In genomic region chr2:115086051-115086620, GRCh38 we compare ENCODE assay signal across 6 cellular contexts.
DNase-seq lines count a peak whose midpoint lies in the region; TF ChIP-seq lines count a peak whose summit lies in the region.
"Not testable (repeated sequence)": the region's sequence is repeated elsewhere in the genome, so short reads cannot be mapped to it uniquely, and the experiment has no call there.

No MANE protein-coding gene starts in this region.

- H3K14ac ChIP-seq in H9 (ENCODE audit: insufficient read depth, low read length) = not testable (repeated sequence)

- not testable (repeated sequence) for H2AFZ ChIP-seq in H9 (ENCODE audit: low read length)

- not testable (repeated sequence) for H3K4me3 ChIP-seq in HUES48 (ENCODE audit: low read depth, low read length); HUES64 (ENCODE audit: low read length); WERI-Rb-1 (ENCODE audit: low read depth, low read length)
- peak overlapping the region; percentile 36 for H3K4me3 ChIP-seq in endodermal cell (ENCODE audit: low read length)

- not testable (repeated sequence) for H3T11ph ChIP-seq in H9 (ENCODE audit: low read length)

- DNase-seq in ELF-1 (ENCODE audit: low read depth, low spot score) (peak; percentile 26), H9 (peak; percentile 36), endodermal cell (peak; percentile 46)
- not testable (repeated sequence) for DNase-seq in WERI-Rb-1

- H3K4me1 ChIP-seq in H9 (ENCODE audit: insufficient read depth, low read length); HUES64 (ENCODE audit: insufficient read depth, low read length); endodermal cell (ENCODE audit: control insufficient read depth, insufficient read depth, low read length): not testable (repeated sequence)
- peaks cover 15% of the 10 kb centered on the region; the same call in 1 of the 2 replicates for H3K4me1 ChIP-seq in HUES48 (ENCODE audit: control insufficient read depth, insufficient read depth, low read length)

- not testable (repeated sequence) for H3K36me3 ChIP-seq in HUES48 (ENCODE audit: control insufficient read depth, insufficient read depth, low read length); HUES64 (ENCODE audit: insufficient read depth, low read length); WERI-Rb-1; endodermal cell (ENCODE audit: control insufficient read depth, insufficient read depth, low read length)

- not testable (repeated sequence) for H3K9me3 ChIP-seq in H9 (ENCODE audit: control insufficient read depth, low read depth, low read length); WERI-Rb-1 (ENCODE audit: severe bottlenecking)
- peaks cover 35% of the 10 kb centered on the region for H3K9me3 ChIP-seq in HUES48 (ENCODE audit: control insufficient read depth, insufficient read depth, low read length)
- peaks cover 40% of the 10 kb centered on the region for H3K9me3 ChIP-seq in HUES64 (ENCODE audit: insufficient read depth, low read depth, low read length)
- peaks cover 53% of the 10 kb centered on the region for H3K9me3 ChIP-seq in endodermal cell (ENCODE audit: control insufficient read depth, low read length)

- H3K23ac ChIP-seq in H9 (ENCODE audit: insufficient read length, low read depth, low read length) = not testable (repeated sequence)

- no CpG with 5 or more reads among the region's 8 CpGs for WGBS in H9 (ENCODE audit: extremely low coverage, insufficient read length, low lambda C conversion rate)
- WGBS in HUES64 = 64% methylated on average over 8 of the region's 8 CpGs
- WGBS in endodermal cell (ENCODE audit: insufficient coverage in 1 of 2, insufficient read length in 1 of 2), 2 experiments = 54 to 62% methylated on average over 2 to 8 of the region's 8 CpGs

- not testable (repeated sequence) for H3K18ac ChIP-seq in H9 (ENCODE audit: insufficient read length, low read depth, low read length)

- H3K4me2 ChIP-seq in H9 (ENCODE audit: insufficient read depth, insufficient read length, low read length) = not testable (repeated sequence)

- not testable (repeated sequence) for H3K27me3 ChIP-seq in H9 (ENCODE audit: insufficient read depth, low read length); HUES48 (ENCODE audit: control insufficient read depth, insufficient read depth, low read length); HUES64 (ENCODE audit: insufficient read depth, low read length); WERI-Rb-1 (ENCODE audit: insufficient read depth, low read depth, severe bottlenecking); endodermal cell (ENCODE audit: control insufficient read depth, insufficient read depth, low read length, poor library complexity, severe bottlenecking)

- H3K23me2 ChIP-seq in H9 (ENCODE audit: insufficient read length, low read depth, low read length, poor library complexity, severe bottlenecking) = not testable (repeated sequence)

- not testable (repeated sequence) for H3K4me3 Mint-ChIP-seq in H9, endodermal cell

- H2AK5ac ChIP-seq in H9 (ENCODE audit: insufficient read length, low read length) = not testable (repeated sequence)

- not testable (repeated sequence) for H2BK20ac ChIP-seq in H9 (ENCODE audit: low read depth, low read length, poor library complexity, severe bottlenecking)

- H3K27me3 Mint-ChIP-seq in H9 (ENCODE audit: low read depth); endodermal cell (ENCODE audit: insufficient read depth): not testable (repeated sequence)

- peaks cover 26 to 29% of the 10 kb centered on the region in 2 experiments for H3K4me1 Mint-ChIP-seq in H9
- not testable (repeated sequence) for H3K4me1 Mint-ChIP-seq in endodermal cell

- not testable (repeated sequence) for H4K20me1 ChIP-seq in H9 (ENCODE audit: control insufficient read depth, insufficient read depth, insufficient read length)

- not testable (repeated sequence) for H2BK12ac ChIP-seq in H9 (ENCODE audit: insufficient read length, low read depth, low read length)

- H4K8ac ChIP-seq in H9 (replicated peaks; ENCODE audit: insufficient read length, low read depth, low read length) = not testable (repeated sequence)

- not testable (repeated sequence) for H3K27ac ChIP-seq in H9 (ENCODE audit: insufficient read length, low read depth, low read length); endodermal cell (ENCODE audit: low read depth, low read length)
- H3K27ac ChIP-seq in HUES48 (ENCODE audit: low read depth, low read length) (peak overlapping the region; percentile 77), HUES64 (ENCODE audit: low read depth, low read length) (peak overlapping the region; percentile 67; the same call in 1 of the 2 replicates), WERI-Rb-1 (peak overlapping the region; percentile 75)

- H3K27ac Mint-ChIP-seq in H9 = peak overlapping the region in 1 of 3 experiments; percentile 22; a peak in 3 of 7 replicates
- not testable (repeated sequence) for H3K27ac Mint-ChIP-seq in endodermal cell

- not testable (repeated sequence) for H2BK5ac ChIP-seq in H9 (ENCODE audit: insufficient read length, low read length)

- not testable (repeated sequence) for H2BK120ac ChIP-seq in H9 (ENCODE audit: low read depth, low read length, poor library complexity, severe bottlenecking)

- H3K56ac ChIP-seq in H9 (ENCODE audit: insufficient read length, low read depth, low read length) = not testable (repeated sequence)

- H3K9me3 Mint-ChIP-seq in H9 (peaks cover 30 to 38% of the 10 kb centered on the region in 2 experiments), endodermal cell (peaks cover 53% of the 10 kb centered on the region)

- TF ChIP-seq CTCF in H9 (conservative IDR thresholded peaks at IDR 0.05); WERI-Rb-1 (IDR thresholded peaks at IDR 0.05; ENCODE audit: low read depth, low read length); endodermal cell (conservative IDR thresholded peaks at IDR 0.05): not testable (repeated sequence)

- H3K4ac ChIP-seq in H9 (ENCODE audit: low read depth, low read length) = not testable (repeated sequence)

- H4K91ac ChIP-seq in H9 (ENCODE audit: insufficient read length, low read depth, low read length) = not testable (repeated sequence)

- not testable (repeated sequence) for H4K5ac ChIP-seq in H9 (ENCODE audit: insufficient read length, low read depth, low read length)

- H2BK15ac ChIP-seq in H9 (ENCODE audit: low read depth, low read length) = not testable (repeated sequence)

- H3K36me3 Mint-ChIP-seq in H9 (ENCODE audit: insufficient read depth in 1 of 3, low read depth in 3 of 3) = peaks cover 22 to 39% (median 28%) of the 10 kb centered on the region in 3 experiments
- peaks cover 17% of the 10 kb centered on the region for H3K36me3 Mint-ChIP-seq in endodermal cell (ENCODE audit: low read depth)

- H3K79me1 ChIP-seq in H9 (ENCODE audit: insufficient read depth, low read depth, low read length, poor library complexity, severe bottlenecking) = not testable (repeated sequence)

- not testable (repeated sequence) for H3K9ac ChIP-seq in H9 (ENCODE audit: extremely low read depth, insufficient read length, low read length); HUES48 (ENCODE audit: low read depth, low read length); HUES64 (ENCODE audit: low read depth, low read length); endodermal cell (ENCODE audit: extremely low read depth, low read length, poor library complexity, severe bottlenecking)

- not testable (repeated sequence) for H3K79me2 ChIP-seq in H9 (ENCODE audit: insufficient read depth, low read length)
